17 cellular contexts compared by ENCODE assay signal in genomic region chr9:136857166-136857565, GRCh38. TPM values are rescaled to one million over a fixed set of nuclear protein-coding genes. Genes with fewer than 3 reads are reported as not detected.
A peak's percentile ranks its signal among the peaks of the same experiment; 100 is the strongest.
DNase-seq lines count a peak whose midpoint lies in the region; FAIRE-seq and TF ChIP-seq lines count a peak whose summit lies in the region.
"Had no signal": no experiment of that assay in that cellular context is flagged by ENCODE, and none has a peak within 500 bp of the region (broad histone marks: within the 10 kb centered on the region; RNA-seq: fewer than 3 reads in every experiment).

No MANE protein-coding gene starts in this region.

- H3K18ac ChIP-seq in H1 (ENCODE audit: extremely low read depth, low read length), result no peak overlapping the region
- H3K18ac ChIP-seq in neuronal stem cell (ENCODE audit: low read length), result no peak overlapping the region

- peaks cover 0 to 20% of the 10 kb centered on the region in 2 experiments for H4K20me1 ChIP-seq in H1 (replicated peaks in 1 of 2; ENCODE audit: control insufficient read depth in 1 of 2, insufficient read depth in 2 of 2, low read length in 2 of 2)

- intact Hi-C loops in activated CD4-positive, alpha-beta T cell treated with anti-CD3 and anti-CD28 coated beads, Interleukin-2, amount 10 ng/mL, durations not matched to agents 24 days and 14 days (cut with micrococcal nuclease), result no loop called here

- H3K4me3 Mint-ChIP-seq in activated CD4-positive, alpha-beta T cell treated with anti-CD3 and anti-CD28 coated beads, Interleukin-2, amount 10 ng/mL, durations not matched to agents 24 days and 14 days, result no peak overlapping the region
- H3K4me3 Mint-ChIP-seq in chondrocyte (ENCODE audit: unreplicated experiment), result no peak overlapping the region
- H3K4me3 Mint-ChIP-seq: activated T-helper 1 cell treated with anti-CD3 and anti-CD28 coated beads, Interleukin-12 subunit alpha, Interleukin-12 subunit beta, Interleukin-2, Interleukin-4 antibody, amounts not matched to agents 30 ng/mL and 10 ng/mL and 1 ng/mL, durations not matched to agents 14 hours and 24 hours and 36 hours; neural progenitor cell; WTC11 had no signal

- no peak overlapping the region for H2BK20ac ChIP-seq in H1 (ENCODE audit: low read length)

- H4K8ac ChIP-seq in H1 (ENCODE audit: extremely low read depth, insufficient read depth, low read length), result 0 out of 2 replicates have a peak overlapping the region, but pooled peaks have one; percentile 53
- H4K8ac ChIP-seq in neuronal stem cell (ENCODE audit: low read depth, low read length), result no peak overlapping the region

- H2AFZ ChIP-seq in H1 (ENCODE audit: low read length), result no peak overlapping the region
- H2AFZ ChIP-seq in neuronal stem cell (ENCODE audit: low read length), result no peak overlapping the region
- H2AFZ ChIP-seq: neural progenitor cell had no signal

- no peak for FAIRE-seq in H1 (lab: Jason Lieb, UNC)
- FAIRE-seq: frontal cortex had no signal

- H3K23ac ChIP-seq in H1 (ENCODE audit: insufficient read length) (no peak overlapping the region), neuronal stem cell (ENCODE audit: low read depth, low read length, poor library complexity) (no peak overlapping the region)

- CTCF ChIA-PET in H1 (lab: Charles Lee; ENCODE audit: partially characterized antibody), result interaction anchor here (0.7 to 1.7 kb wide), 5 partner anchors 14 to 61 kb away, joined by 3 to 5 read pairs (median 4); partner anchors contain the start of genes AJM1 and CCDC183

- WGBS in H1 (ENCODE audit: extremely low coverage in 1 of 2, insufficient coverage in 1 of 2, insufficient read length in 1 of 2, insufficient replicate concordance in 2 of 2, low coverage in 1 of 2, low lambda C conversion rate in 2 of 2, missing lambda C conversion rate in 1 of 2), 2 experiments, result 95% methylated on average over 19 of the region's 19 CpGs; no CpG with 5 or more reads in 1 of the 2 experiments
- WGBS in neuronal stem cell (ENCODE audit: extremely low coverage in 2 of 2, insufficient read length in 2 of 2, insufficient replicate concordance in 1 of 2), 2 donors, result no CpG with 5 or more reads among the region's 19 CpGs

- peak; percentile 10 for DNase-seq in ELF-1 (ENCODE audit: low read depth, low spot score)
- peak in 1 of 2 experiments; percentile 52 for DNase-seq in H1 (ENCODE audit: low read depth in 1 of 2, low spot score in 2 of 2)
- no peak for DNase-seq in neuronal stem cell (ENCODE audit: low spot score)
- DNase-seq in activated CD4-positive, alpha-beta T cell treated with anti-CD3 and anti-CD28 coated beads, Interleukin-2, amount 10 ng/mL, durations not matched to agents 24 days and 14 days, result no peak
- no peak for DNase-seq in RKO (ENCODE audit: low spot score)
- no peak for DNase-seq in chondrocyte (ENCODE audit: low spot score)
- DNase-seq: COR-L47; erythroblast; NCI-H1436; NCI-H2171 treated with DMSO at 0.1 percent for 48 hours; stimulated activated naive CD4-positive, alpha-beta T cell; trophoblast cell had no signal

- no peak overlapping the region for H4K5ac ChIP-seq in H1 (ENCODE audit: insufficient read length, low read depth, low read length)

- no peaks in the 10 kb centered on the region for H3K27me3 Mint-ChIP-seq in activated CD4-positive, alpha-beta T cell treated with anti-CD3 and anti-CD28 coated beads, Interleukin-2, amount 10 ng/mL, durations not matched to agents 24 days and 14 days
- no peaks in the 10 kb centered on the region for H3K27me3 Mint-ChIP-seq in chondrocyte (ENCODE audit: low read depth)

- H3K4me2 ChIP-seq in H1 (ENCODE audit: insufficient read depth in 1 of 2, low read depth in 2 of 2, low read length in 2 of 2) (no peak overlapping the region), neuronal stem cell (ENCODE audit: insufficient read depth, low read length, poor library complexity, severe bottlenecking) (no peak overlapping the region)
- H3K4me2 ChIP-seq: neural progenitor cell had no signal

- POLR2A ChIA-PET in H1 (lab: Charles Lee; ENCODE audit: partially characterized antibody), result interaction anchor here (0.9 to 16.2 kb wide), 5 partner anchors 8 to 80 kb away, joined by 3 to 248 read pairs (median 4); partner anchors contain the start of genes AJM1 and EDF1

- no peak for TF ChIP-seq RAD21 in H1 (IDR thresholded peaks at IDR 0.05 in 1 of 2, conservative IDR thresholded peaks at IDR 0.05 in 1 of 2; ENCODE audit: low read depth in 2 of 2, low read length in 2 of 2)

- peaks cover 3 to 12% (median 9%) of the 10 kb centered on the region in 4 experiments; a peak in 6 of 8 replicates for H3K36me3 ChIP-seq in H1 (ENCODE audit: control insufficient read depth in 2 of 4, insufficient read depth in 4 of 4, low read length in 3 of 4)
- peaks cover 18 to 38% of the 10 kb centered on the region in 2 donors for H3K36me3 ChIP-seq in neuronal stem cell (replicated peaks in 1 of 2; ENCODE audit: control insufficient read depth in 2 of 2, insufficient read depth in 2 of 2, low read length in 2 of 2)
- H3K36me3 ChIP-seq: neural progenitor cell had no signal

- peak overlapping the region; percentile 89; the same call in 1 of the 2 replicates for H3K27ac ChIP-seq in C4-2B
- no peak overlapping the region for H3K27ac ChIP-seq in H1 (ENCODE audit: low read depth, low read length)
- no peak overlapping the region for H3K27ac ChIP-seq in neuronal stem cell (replicated peaks; ENCODE audit: low read length)
- H3K27ac ChIP-seq: neural progenitor cell had no signal

- TF ChIP-seq EP300 in H1 (IDR thresholded peaks at IDR 0.05; ENCODE audit: borderline replicate concordance in 1 of 2, low read depth in 2 of 2, low read length in 2 of 2), result no peak

- H3K79me1 ChIP-seq in H1 (ENCODE audit: low read depth, low read length) (no peaks in the 10 kb centered on the region), neuronal stem cell (ENCODE audit: low read depth, low read length) (peaks cover 16% of the 10 kb centered on the region)

- H3K56ac ChIP-seq in H1 (replicated peaks; ENCODE audit: insufficient read length, low read depth, low read length), result no peak overlapping the region

- H3K79me2 ChIP-seq in H1 (ENCODE audit: control insufficient read depth in 1 of 2, insufficient read depth in 2 of 2, low read length in 2 of 2), result no peaks in the 10 kb centered on the region

- no peak overlapping the region for H2BK12ac ChIP-seq in H1 (ENCODE audit: low read depth, low read length)
- H2BK12ac ChIP-seq in neuronal stem cell (ENCODE audit: low read length), result no peak overlapping the region

- H2BK15ac ChIP-seq in H1 (ENCODE audit: low read length) (no peak overlapping the region), neuronal stem cell (ENCODE audit: low read length) (no peak overlapping the region)

- TF ChIP-seq POLR2A in H1 (IDR thresholded peaks at IDR 0.05; ENCODE audit: control extremely low read depth in 1 of 2, low read depth in 2 of 2, low read length in 2 of 2), result no peak

- no peaks in the 10 kb centered on the region for H3K27me3 ChIP-seq in H1 (replicated peaks in 1 of 4; ENCODE audit: control insufficient read depth in 3 of 4, extremely low read depth in 1 of 4, insufficient read depth in 3 of 4, low read length in 3 of 4)
- no peaks in the 10 kb centered on the region for H3K27me3 ChIP-seq in neuronal stem cell (ENCODE audit: control insufficient read depth in 3 of 3, insufficient read depth in 3 of 3, low read depth in 1 of 3, low read length in 3 of 3)
- H3K27me3 ChIP-seq: neural progenitor cell had no signal

- H3K36me3 Mint-ChIP-seq in activated CD4-positive, alpha-beta T cell treated with anti-CD3 and anti-CD28 coated beads, Interleukin-2, amount 10 ng/mL, durations not matched to agents 24 days and 14 days (ENCODE audit: low read depth), result peaks cover 4% of the 10 kb centered on the region
- H3K36me3 Mint-ChIP-seq in chondrocyte (ENCODE audit: low read depth), result no peaks in the 10 kb centered on the region
- H3K36me3 Mint-ChIP-seq: WTC11 had no signal

- H3K9me3 Mint-ChIP-seq in activated CD4-positive, alpha-beta T cell treated with anti-CD3 and anti-CD28 coated beads, Interleukin-2, amount 10 ng/mL, durations not matched to agents 24 days and 14 days, result no peaks in the 10 kb centered on the region
- no peaks in the 10 kb centered on the region for H3K9me3 Mint-ChIP-seq in chondrocyte (ENCODE audit: low read depth)
- H3K9me3 Mint-ChIP-seq: activated T-helper 1 cell treated with anti-CD3 and anti-CD28 coated beads, Interleukin-12 subunit alpha, Interleukin-12 subunit beta, Interleukin-2, Interleukin-4 antibody, amounts not matched to agents 30 ng/mL and 10 ng/mL and 1 ng/mL, durations not matched to agents 14 hours and 24 hours and 36 hours; neural progenitor cell; WTC11 had no signal

- TF ChIP-seq CTCF in C4-2B (conservative IDR thresholded peaks at IDR 0.05) (no peak), H1 (IDR thresholded peaks at IDR 0.05; ENCODE audit: control extremely low read depth in 1 of 3, insufficient read depth in 1 of 3, low read depth in 1 of 3, low read length in 3 of 3) (no peak), chondrocyte (IDR thresholded peaks at IDR 0.05) (no peak)

- H3K9me3 ChIP-seq in H1 (ENCODE audit: insufficient read depth in 2 of 2, low read depth in 1 of 2, low read length in 1 of 2), result no peaks in the 10 kb centered on the region
- H3K9me3 ChIP-seq in neuronal stem cell (replicated peaks in 1 of 2; ENCODE audit: control insufficient read depth in 2 of 2, insufficient read depth in 1 of 2, low read depth in 1 of 2, low read length in 2 of 2), result no peaks in the 10 kb centered on the region

- H2BK5ac ChIP-seq in H1 (ENCODE audit: low read depth, low read length) (no peak overlapping the region), neuronal stem cell (ENCODE audit: low read length) (no peak overlapping the region)

- H3K9ac ChIP-seq in H1 (replicated peaks in 1 of 4; ENCODE audit: extremely low read depth in 1 of 4, low read depth in 3 of 4, low read length in 3 of 4) (no peak overlapping the region), neuronal stem cell (ENCODE audit: low read depth, low read length, poor library complexity) (peak overlapping the region; percentile 72)
- H3K9ac ChIP-seq: neural progenitor cell had no signal

- no peak overlapping the region for H3K4ac ChIP-seq in H1 (replicated peaks; ENCODE audit: insufficient read length, low read depth, low read length)
- H3K4ac ChIP-seq in neuronal stem cell (ENCODE audit: low read length), result no peak overlapping the region

- no peak overlapping the region for H3K14ac ChIP-seq in H1 (ENCODE audit: insufficient read length)
- peak overlapping the region; percentile 17 for H3K14ac ChIP-seq in neuronal stem cell (ENCODE audit: low read length)

- H3K27ac Mint-ChIP-seq in activated CD4-positive, alpha-beta T cell treated with anti-CD3 and anti-CD28 coated beads, Interleukin-2, amount 10 ng/mL, durations not matched to agents 24 days and 14 days, result no peak overlapping the region
- no peak overlapping the region for H3K27ac Mint-ChIP-seq in chondrocyte (ENCODE audit: unreplicated experiment)
- H3K27ac Mint-ChIP-seq: activated T-helper 1 cell treated with anti-CD3 and anti-CD28 coated beads, Interleukin-12 subunit alpha, Interleukin-12 subunit beta, Interleukin-2, Interleukin-4 antibody, amounts not matched to agents 30 ng/mL and 10 ng/mL and 1 ng/mL, durations not matched to agents 14 hours and 24 hours and 36 hours; neural progenitor cell; WTC11 had no signal

- H3K4me1 Mint-ChIP-seq in activated CD4-positive, alpha-beta T cell treated with anti-CD3 and anti-CD28 coated beads, Interleukin-2, amount 10 ng/mL, durations not matched to agents 24 days and 14 days, result no peaks in the 10 kb centered on the region
- H3K4me1 Mint-ChIP-seq in chondrocyte (ENCODE audit: low read depth), result peaks cover 2% of the 10 kb centered on the region
- H3K4me1 Mint-ChIP-seq: neural progenitor cell, WTC11 had no signal

- H2AK5ac ChIP-seq in H1 (ENCODE audit: low read depth, low read length), result no peak overlapping the region
- no peak overlapping the region for H2AK5ac ChIP-seq in neuronal stem cell (ENCODE audit: low read depth, low read length)

- H4K91ac ChIP-seq in H1 (replicated peaks; ENCODE audit: insufficient read length, low read length) (no peak overlapping the region), neuronal stem cell (ENCODE audit: low read depth, low read length, poor library complexity) (no peak overlapping the region)

- H3K4me3 ChIP-seq in H1 (ENCODE audit: extremely low read depth in 1 of 4, insufficient read depth in 2 of 4, low read depth in 3 of 4, low read length in 4 of 4) (no peak overlapping the region), neuronal stem cell (ENCODE audit: low read length in 2 of 2) (no peak overlapping the region)
- H3K4me3 ChIP-seq: neural progenitor cell had no signal

- no peaks in the 10 kb centered on the region for H3K23me2 ChIP-seq in H1 (ENCODE audit: low read depth, low read length)

- H3K4me1 ChIP-seq in H1 (replicated peaks in 1 of 4; ENCODE audit: control insufficient read depth in 3 of 4, insufficient read depth in 4 of 4, low read length in 3 of 4) (no peaks in the 10 kb centered on the region; a peak in 1 of 7 replicates), neuronal stem cell (ENCODE audit: control insufficient read depth in 2 of 2, insufficient read depth in 1 of 2, low read depth in 1 of 2, low read length in 2 of 2) (no peaks in the 10 kb centered on the region)
- H3K4me1 ChIP-seq: neural progenitor cell had no signal

- H2BK120ac ChIP-seq in H1 (replicated peaks; ENCODE audit: low read depth, low read length) (no peak overlapping the region), neuronal stem cell (ENCODE audit: low read depth, low read length) (no peak overlapping the region)

RNA-seq across cellular contexts. Expression of gene MAMDC4, which starts 5.0 kb away (rescaled TPM):
- total RNA-seq in H1 (2021; fragmentation: NEBNext Ultra II Directional; extraction: Animal tissue kit (Norgen Biotek cat#: 25700)), result 4.5 TPM in 2 replicates
- 3.1 and 6.6 TPM in 2 replicates for polyA plus RNA-seq in H1 (2011; rRNA removed)
- polyA plus RNA-seq in H1 (2011; cell fraction: cytosol; rRNA removed), result 3.9 TPM
- 56.5 TPM for polyA plus RNA-seq in H1 (2011; cell fraction: nucleus; rRNA removed)
- 2.7 to 5.8 TPM (median 5.6 TPM) in 4 replicates for polyA plus RNA-seq in H1 (2012, experiment 1 of 2)
- polyA plus RNA-seq in H1 (2012, experiment 2 of 2), result 2.0 TPM
- 1.5 TPM for polyA plus RNA-seq in H1 (2013, experiment 1 of 2)
- 1.3 TPM for polyA plus RNA-seq in H1 (2013, experiment 2 of 2)
- polyA minus RNA-seq in H1 (2011; rRNA and poly(A)+ RNA removed), result 0.51 and 0.69 TPM in 2 replicates
- 1.4 TPM for polyA minus RNA-seq in H1 (2011; cell fraction: cytosol; rRNA and poly(A)+ RNA removed)
- 8.0 TPM for polyA minus RNA-seq in H1 (2011; cell fraction: nucleus; rRNA and poly(A)+ RNA removed)
- polyA plus RNA-seq in neuronal stem cell (2013, experiment 1 of 2), result 3.6 TPM
- polyA plus RNA-seq in neuronal stem cell (2013, experiment 2 of 2), result 3.2 TPM
- 24.7 and 30.1 TPM in 2 replicates for total RNA-seq in activated CD4-positive, alpha-beta T cell treated with anti-CD3 and anti-CD28 coated beads, Interleukin-2, amount 10 ng/mL, durations not matched to agents 24 days and 14 days
- 7.7 to 9.2 TPM (median 7.7 TPM) in 3 replicates for total RNA-seq in chondrocyte

RNA-seq across cellular contexts. Expression of gene PHPT1, which starts 8.0 kb away (rescaled TPM):
- 109 and 111 TPM in 2 replicates for total RNA-seq in H1 (2021; fragmentation: NEBNext Ultra II Directional; extraction: Animal tissue kit (Norgen Biotek cat#: 25700))
- 226 and 246 TPM in 2 replicates for polyA plus RNA-seq in H1 (2011; rRNA removed)
- 187 TPM for polyA plus RNA-seq in H1 (2011; cell fraction: cytosol; rRNA removed)
- polyA plus RNA-seq in H1 (2011; cell fraction: nucleus; rRNA removed), result 299 TPM
- polyA plus RNA-seq in H1 (2012, experiment 1 of 2), result 83.0 to 153 TPM (median 142 TPM) in 4 replicates
- polyA plus RNA-seq in H1 (2012, experiment 2 of 2), result 164 TPM
- 122 TPM for polyA plus RNA-seq in H1 (2013, experiment 1 of 2)
- 112 TPM for polyA plus RNA-seq in H1 (2013, experiment 2 of 2)
- 13.8 and 14.5 TPM in 2 replicates for polyA minus RNA-seq in H1 (2011; rRNA and poly(A)+ RNA removed)
- 33.1 TPM for polyA minus RNA-seq in H1 (2011; cell fraction: cytosol; rRNA and poly(A)+ RNA removed)
- polyA minus RNA-seq in H1 (2011; cell fraction: nucleus; rRNA and poly(A)+ RNA removed), result 44.8 TPM
- 230 TPM for polyA plus RNA-seq in neuronal stem cell (2013, experiment 1 of 2)
- polyA plus RNA-seq in neuronal stem cell (2013, experiment 2 of 2), result 218 TPM
- 134 and 145 TPM in 2 replicates for total RNA-seq in activated CD4-positive, alpha-beta T cell treated with anti-CD3 and anti-CD28 coated beads, Interleukin-2, amount 10 ng/mL, durations not matched to agents 24 days and 14 days
- total RNA-seq in chondrocyte, result 165 to 193 TPM (median 192 TPM) in 3 replicates

RNA-seq across cellular contexts. Expression of gene EDF1, which starts 8.9 kb away (rescaled TPM):
- 337 and 338 TPM in 2 replicates for total RNA-seq in H1 (2021; fragmentation: NEBNext Ultra II Directional; extraction: Animal tissue kit (Norgen Biotek cat#: 25700))
- 297 and 298 TPM in 2 replicates for polyA plus RNA-seq in H1 (2011; rRNA removed)
- polyA plus RNA-seq in H1 (2011; cell fraction: cytosol; rRNA removed), result 526 TPM
- 195 TPM for polyA plus RNA-seq in H1 (2011; cell fraction: nucleus; rRNA removed)
- 387 to 511 TPM (median 478 TPM) in 4 replicates for polyA plus RNA-seq in H1 (2012, experiment 1 of 2)
- polyA plus RNA-seq in H1 (2012, experiment 2 of 2), result 475 TPM
- polyA plus RNA-seq in H1 (2013, experiment 1 of 2), result 275 TPM
- polyA plus RNA-seq in H1 (2013, experiment 2 of 2), result 291 TPM
- polyA minus RNA-seq in H1 (2011; rRNA and poly(A)+ RNA removed), result 58.1 and 73.1 TPM in 2 replicates
- 111 TPM for polyA minus RNA-seq in H1 (2011; cell fraction: cytosol; rRNA and poly(A)+ RNA removed)
- polyA minus RNA-seq in H1 (2011; cell fraction: nucleus; rRNA and poly(A)+ RNA removed), result 68.1 TPM
- 289 TPM for polyA plus RNA-seq in neuronal stem cell (2013, experiment 1 of 2)
- polyA plus RNA-seq in neuronal stem cell (2013, experiment 2 of 2), result 288 TPM
- total RNA-seq in activated CD4-positive, alpha-beta T cell treated with anti-CD3 and anti-CD28 coated beads, Interleukin-2, amount 10 ng/mL, durations not matched to agents 24 days and 14 days, result 378 and 380 TPM in 2 replicates
- 296 to 328 TPM (median 320 TPM) in 3 replicates for total RNA-seq in chondrocyte

RNA-seq across cellular contexts. Expression of gene AJM1, which starts 14.9 kb away (rescaled TPM):
- 0.86 and 0.97 TPM in 2 replicates for total RNA-seq in H1 (2021; fragmentation: NEBNext Ultra II Directional; extraction: Animal tissue kit (Norgen Biotek cat#: 25700))
- polyA plus RNA-seq in H1 (2011; rRNA removed), result 0.12 and 0.33 TPM in 2 replicates
- 0.45 TPM for polyA plus RNA-seq in H1 (2011; cell fraction: cytosol; rRNA removed)
- polyA plus RNA-seq in H1 (2011; cell fraction: nucleus; rRNA removed), result 2.4 TPM
- polyA plus RNA-seq in H1 (2012, experiment 1 of 2), result 0.47 to 1.1 TPM (median 0.87 TPM) in 4 replicates
- 0.31 TPM for polyA plus RNA-seq in H1 (2012, experiment 2 of 2)
- 0.26 TPM for polyA plus RNA-seq in H1 (2013, experiment 1 of 2)
- 0.26 TPM for polyA plus RNA-seq in H1 (2013, experiment 2 of 2)
- 0.02 and 0.03 TPM in 2 replicates for polyA minus RNA-seq in H1 (2011; rRNA and poly(A)+ RNA removed)
- polyA minus RNA-seq in H1 (2011; cell fraction: cytosol; rRNA and poly(A)+ RNA removed), result not detected
- 0.80 TPM for polyA minus RNA-seq in H1 (2011; cell fraction: nucleus; rRNA and poly(A)+ RNA removed)
- 0.42 TPM for polyA plus RNA-seq in neuronal stem cell (2013, experiment 1 of 2)
- 0.44 TPM for polyA plus RNA-seq in neuronal stem cell (2013, experiment 2 of 2)
- total RNA-seq in activated CD4-positive, alpha-beta T cell treated with anti-CD3 and anti-CD28 coated beads, Interleukin-2, amount 10 ng/mL, durations not matched to agents 24 days and 14 days, result 5.7 and 5.9 TPM in 2 replicates
- 6.3 to 7.5 TPM (median 7.4 TPM) in 3 replicates for total RNA-seq in chondrocyte

RNA-seq across cellular contexts. Expression of gene TRAF2, which starts 29.1 kb away (rescaled TPM):
- 50.2 and 50.5 TPM in 2 replicates for total RNA-seq in H1 (2021; fragmentation: NEBNext Ultra II Directional; extraction: Animal tissue kit (Norgen Biotek cat#: 25700))
- 26.9 and 39.3 TPM in 2 replicates for polyA plus RNA-seq in H1 (2011; rRNA removed)
- 38.9 TPM for polyA plus RNA-seq in H1 (2011; cell fraction: cytosol; rRNA removed)
- polyA plus RNA-seq in H1 (2011; cell fraction: nucleus; rRNA removed), result 71.5 TPM
- polyA plus RNA-seq in H1 (2012, experiment 1 of 2), result 27.1 to 40.9 TPM (median 38.8 TPM) in 4 replicates
- 25.8 TPM for polyA plus RNA-seq in H1 (2012, experiment 2 of 2)
- polyA plus RNA-seq in H1 (2013, experiment 1 of 2), result 17.7 TPM
- 16.7 TPM for polyA plus RNA-seq in H1 (2013, experiment 2 of 2)
- polyA minus RNA-seq in H1 (2011; rRNA and poly(A)+ RNA removed), result 29.8 and 31.1 TPM in 2 replicates
- 30.1 TPM for polyA minus RNA-seq in H1 (2011; cell fraction: cytosol; rRNA and poly(A)+ RNA removed)
- 34.1 TPM for polyA minus RNA-seq in H1 (2011; cell fraction: nucleus; rRNA and poly(A)+ RNA removed)
- polyA plus RNA-seq in neuronal stem cell (2013, experiment 1 of 2), result 11.3 TPM
- polyA plus RNA-seq in neuronal stem cell (2013, experiment 2 of 2), result 11.0 TPM
- 61.6 and 66.6 TPM in 2 replicates for total RNA-seq in activated CD4-positive, alpha-beta T cell treated with anti-CD3 and anti-CD28 coated beads, Interleukin-2, amount 10 ng/mL, durations not matched to agents 24 days and 14 days
- total RNA-seq in chondrocyte, result 9.6 to 12.4 TPM (median 10.4 TPM) in 3 replicates
